In genomic region chr20:39605908-39606307, GRCh38 we compare ENCODE assay signal across 22 cellular contexts.
"Had no signal": no experiment of that assay in that cellular context is flagged by ENCODE, and none has a peak within 500 bp of the region (broad histone marks: within the 10 kb centered on the region; RNA-seq: fewer than 3 reads in every experiment).

No MANE protein-coding gene starts in this region.

- H3K27ac Mint-ChIP-seq: activated CD4-positive, alpha-beta memory T cell treated with anti-CD3 and anti-CD28 coated beads for 36 hours; activated CD4-positive, alpha-beta T cell treated with anti-CD3 and anti-CD28 coated beads for 36 hours; mesothelial cell of epicardium; nephron progenitor cell had no signal

- FAIRE-seq: astrocyte had no signal

- DNase-seq: activated CD4-positive, alpha-beta memory T cell treated with anti-CD3 and anti-CD28 coated beads for 36 hours; activated CD4-positive, alpha-beta T cell treated with anti-CD3 and anti-CD28 coated beads for 36 hours; activated effector memory CD4-positive, alpha-beta T cell treated with Interleukin-2 at 50 U/mL for 16 hours; activated naive CD4-positive, alpha-beta T cell treated with anti-CD3 and anti-CD28 coated beads, Interleukin-2, amount 50 U/mL, for 16 hours; activated T-cell treated with anti-CD3 and anti-CD28 coated beads, Interleukin-2, amount 50 U/mL, for 4 hours; dorsolateral prefrontal cortex; esophagus squamous epithelium; foreskin melanocyte; lower lobe of right lung; nephron progenitor cell; occipital lobe; stimulated activated CD4-positive, alpha-beta T cell treated with anti-CD3 and anti-CD28 coated beads, Interleukin-4, amount 100 ng/mL, for 24 hours; stimulated activated naive CD4-positive, alpha-beta T cell; T-helper 9 cell; tibial artery; WERI-Rb-1 had no signal

- H3K4me1 ChIP-seq: lower lobe of right lung, right atrium auricular region, tibial artery, vagina had no signal

- H3K9me3 ChIP-seq: lower lobe of right lung, tibial artery, vagina had no signal

- H3K27me3 Mint-ChIP-seq: activated CD4-positive, alpha-beta memory T cell treated with anti-CD3 and anti-CD28 coated beads for 36 hours had no signal

- ATAC-seq: activated CD4-positive, alpha-beta T cell treated with anti-CD3 and anti-CD28 coated beads for 36 hours; activated T-cell treated with anti-CD3 and anti-CD28 coated beads, Interleukin-2, amount 50 U/mL, for 4 hours; lower lobe of right lung had no signal

- H3K27ac ChIP-seq: cardiac muscle cell, dorsolateral prefrontal cortex, esophagus squamous epithelium, lower lobe of right lung, right atrium auricular region, skin epidermis, tibial artery, vagina, WERI-Rb-1 had no signal

- H3K36me3 Mint-ChIP-seq: activated CD4-positive, alpha-beta memory T cell treated with anti-CD3 and anti-CD28 coated beads for 36 hours; mesothelial cell of epicardium had no signal

- H3K27me3 ChIP-seq: cardiac muscle cell, esophagus squamous epithelium, right atrium auricular region, tibial artery, vagina had no signal

- H3K4me1 Mint-ChIP-seq: activated CD4-positive, alpha-beta T cell treated with anti-CD3 and anti-CD28 coated beads for 36 hours; mesothelial cell of epicardium had no signal

- H3K4me3 ChIP-seq: cardiac muscle cell, dorsolateral prefrontal cortex, esophagus squamous epithelium, lower lobe of right lung, right atrium auricular region, skin epidermis, tibial artery, vagina had no signal

- H3K36me3 ChIP-seq: cardiac muscle cell, esophagus squamous epithelium, lower lobe of right lung, right atrium auricular region, tibial artery, vagina, WERI-Rb-1 had no signal

- H3K4me3 Mint-ChIP-seq: activated CD4-positive, alpha-beta memory T cell treated with anti-CD3 and anti-CD28 coated beads for 36 hours; activated CD4-positive, alpha-beta T cell treated with anti-CD3 and anti-CD28 coated beads for 36 hours; activated T-cell treated with anti-CD3 and anti-CD28 coated beads, Interleukin-2, amount 50 U/mL, for 4 hours; mesothelial cell of epicardium; nephron progenitor cell had no signal

- H3K9me3 Mint-ChIP-seq: activated T-cell treated with anti-CD3 and anti-CD28 coated beads, Interleukin-2, amount 50 U/mL, for 4 hours had no signal
